Comparison of ENCODE assay signal across 8 cellular contexts in genomic region chr2:178397002-178397605, GRCh38. TPM values are rescaled to one million over a fixed set of nuclear protein-coding genes. Genes with fewer than 3 reads are reported as not detected.
DNase-seq lines count a peak whose midpoint lies in the region; ATAC-seq and TF ChIP-seq lines count a peak whose summit lies in the region.

No MANE protein-coding gene starts in this region.

- no peaks in the 10 kb centered on the region for H3K4me1 ChIP-seq in lower lobe of right lung

- ATAC-seq in GM19438 (IDR thresholded peaks at IDR 0.05; ENCODE audit: low read depth, unreplicated experiment) (peak; percentile 77), HG03432 (IDR thresholded peaks at IDR 0.05; ENCODE audit: unreplicated experiment) (peak; percentile 93), lower lobe of right lung (peak; percentile 72 to 83)

- H3K9me3 ChIP-seq in lower lobe of right lung, result no peaks in the 10 kb centered on the region

- TF ChIP-seq CTCF in lower lobe of right lung (IDR thresholded peaks at IDR 0.05), result peak; percentile 67

- intact Hi-C loops in lower lobe of right lung (cut with DNase I), result no loop called here

- DNase-seq in DMS153 treated with DMSO at 0.1 percent for 48 hours (lab: John Stamatoyannopoulos, UW; ENCODE audit: unreplicated experiment), result peak; percentile 72
- peak; percentile 68 for DNase-seq in NCI-H69 (lab: John Stamatoyannopoulos, UW)
- DNase-seq in cerebellar cortex (ENCODE audit: low spot score), result peak; percentile 82
- DNase-seq in lower lobe of right lung, result no peak
- DNase-seq in GM19240 (ENCODE audit: insufficient read length, low spot score), result no peak
- DNase-seq in HK-2 (ENCODE audit: unreplicated experiment), result no peak

- no peak overlapping the region for H3K27ac ChIP-seq in lower lobe of right lung

- no peak overlapping the region for H3K4me3 ChIP-seq in lower lobe of right lung

- H3K27me3 ChIP-seq in lower lobe of right lung (ENCODE audit: low read depth), result no peaks in the 10 kb centered on the region

- H3K36me3 ChIP-seq in lower lobe of right lung, result no peaks in the 10 kb centered on the region

RNA-seq across cellular contexts. Expression of gene PRKRA, which starts 53.9 kb away (rescaled TPM):
- 46.3 TPM for total RNA-seq in lower lobe of right lung

RNA-seq across cellular contexts. Expression of gene PJVK, which starts 54.1 kb away (rescaled TPM):
- 3.0 TPM for total RNA-seq in lower lobe of right lung

Comparison
In these comparisons a context has a peak if more than half of its experiments do, and no peak if none do; other contexts are left out.
1. DNase-seq: peak in DMS153 treated with DMSO at 0.1 percent for 48 hours (single experiment), NCI-H69 (single experiment) and cerebellar cortex (single experiment); none in lower lobe of right lung (single experiment), GM19240 (single experiment) and HK-2 (single experiment).
2. Peak in every context shown above with its lines, with median percentiles within 50 percentile points of each other: ATAC-seq.